13 cellular contexts compared by ENCODE assay signal in genomic region chr6:108027054-108027453, GRCh38.
"Had no signal": no experiment of that assay in that cellular context is flagged by ENCODE, and none has a peak within 500 bp of the region (broad histone marks: within the 10 kb centered on the region; RNA-seq: fewer than 3 reads in every experiment).

No MANE protein-coding gene starts in this region.

- H3K9me3 ChIP-seq: right atrium auricular region, tibial artery had no signal

- ATAC-seq: activated CD4-positive, alpha-beta T cell treated with anti-CD3 and anti-CD28 coated beads for 36 hours; activated naive CD8-positive, alpha-beta T cell treated with anti-CD3 and anti-CD28 coated beads, Interleukin-2, amount 50 U/mL, for 24 hours; activated T-helper 17 cell treated with anti-CD3 and anti-CD28 coated beads, Interleukin-2, amount 50 U/mL, for 72 hours had no signal

- H3K36me3 ChIP-seq: right atrium auricular region, tibial artery had no signal

- DNase-seq: activated CD4-positive, alpha-beta T cell treated with anti-CD3 and anti-CD28 coated beads for 36 hours; activated CD4-positive, alpha-beta T cell treated with anti-CD3 and anti-CD28 coated beads, Interleukin-2, amount 50 U/mL, for 48 hours; activated naive CD4-positive, alpha-beta T cell treated with Interleukin-2 at 50 U/mL for 16 hours; activated naive CD8-positive, alpha-beta T cell treated with anti-CD3 and anti-CD28 coated beads, Interleukin-2, amount 50 U/mL, for 24 hours; anterior cingulate cortex; cortex of kidney; immature natural killer cell; naive B cell; stimulated activated CD4-positive, alpha-beta T cell treated with anti-CD3 and anti-CD28 coated beads, Interleukin-2, amount 100 ng/mL, for 24 hours; stimulated activated naive CD4-positive, alpha-beta T cell treated with Interleukin-2 at 50 U/mL for 16 hours; tibial artery had no signal

- H3K27ac ChIP-seq: right atrium auricular region, tibial artery had no signal

- H3K4me3 ChIP-seq: right atrium auricular region, tibial artery had no signal

- H3K4me1 ChIP-seq: right atrium auricular region, tibial artery had no signal
